Comparison of ENCODE assay signal across 35 cellular contexts in genomic region chr4:176529574-176529973, GRCh38.
"Had no signal": no experiment of that assay in that cellular context is flagged by ENCODE, and none has a peak within 500 bp of the region (broad histone marks: within the 10 kb centered on the region; RNA-seq: fewer than 3 reads in every experiment).

No MANE protein-coding gene starts in this region.

- H3K27me3 Mint-ChIP-seq: activated B cell treated with CpG ODN at 0.5 μM for 24 hours; activated CD4-positive, alpha-beta memory T cell treated with anti-CD3 and anti-CD28 coated beads for 36 hours; activated CD4-positive, alpha-beta T cell treated with anti-CD3 and anti-CD28 coated beads, Interleukin-2, amount 10 ng/mL, durations not matched to agents 24 days and 14 days; activated CD8-positive, alpha-beta T cell treated with anti-CD3 and anti-CD28 coated beads for 36 hours; activated naive CD4-positive, alpha-beta T cell treated with anti-CD3 and anti-CD28 coated beads, Interleukin-2, amount 10 ng/mL, durations not matched to agents 7 days and 5 days; activated naive CD8-positive, alpha-beta T cell; activated naive CD8-positive, alpha-beta T cell treated with anti-CD3 and anti-CD28 coated beads, Interleukin-2, amount 50 U/mL, for 24 hours; brain; central memory CD8-positive, alpha-beta T cell had no signal

- H3K27me3 ChIP-seq: ascending aorta, cardiac muscle cell had no signal

- DNase-seq: activated B cell treated with CpG ODN at 0.5 μM for 24 hours; activated CD4-positive, alpha-beta memory T cell treated with anti-CD3 and anti-CD28 coated beads for 36 hours; activated CD4-positive, alpha-beta T cell treated with anti-CD3 and anti-CD28 coated beads for 4 hours; activated CD4-positive, alpha-beta T cell treated with anti-CD3 and anti-CD28 coated beads, Interleukin-2, amount 10 ng/mL, durations not matched to agents 24 days and 14 days; activated CD4-positive, alpha-beta T cell treated with anti-CD3 and anti-CD28 coated beads, Interleukin-2, amount 50 U/mL, for 1 hour; activated CD4-positive, alpha-beta T cell treated with anti-CD3 and anti-CD28 coated beads, Interleukin-2, amount 50 U/mL, for 4 hours; activated CD4-positive, CD25-positive, alpha-beta regulatory T cell treated with anti-CD3 and anti-CD28 coated beads, Interleukin-2, amount 50 U/mL, for 72 hours; activated CD8-positive, alpha-beta memory T cell treated with anti-CD3 and anti-CD28 coated beads, Interleukin-2, amount 50 U/mL, for 4 hours; activated CD8-positive, alpha-beta T cell treated with anti-CD3 and anti-CD28 coated beads for 36 hours; activated effector memory CD4-positive, alpha-beta T cell treated with Interleukin-2 at 50 U/mL for 16 hours; activated gamma-delta T cell; activated naive CD4-positive, alpha-beta T cell treated with anti-CD3 and anti-CD28 coated beads, Interleukin-2, amount 10 ng/mL, durations not matched to agents 7 days and 5 days; activated naive CD4-positive, alpha-beta T cell treated with Interleukin-2 at 50 U/mL for 16 hours; activated naive CD8-positive, alpha-beta T cell treated with anti-CD3 and anti-CD28 coated beads, Interleukin-2, amount 10 ng/mL, durations not matched to agents 7 days and 5 days; activated naive CD8-positive, alpha-beta T cell treated with anti-CD3 and anti-CD28 coated beads, Interleukin-2, amount 50 U/mL, for 24 hours; activated T-cell treated with anti-CD3 and anti-CD28 coated beads for 4 hours; activated T-cell treated with anti-CD3 and anti-CD28 coated beads, Interleukin-2, amount 50 U/mL, for 1 hour; activated T-cell treated with anti-CD3 and anti-CD28 coated beads, Interleukin-2, amount 50 U/mL, for 4 hours; activated T-cell treated with anti-CD3 and anti-CD28 coated beads, Interleukin-2, amount 50 U/mL, for 72 hours; amygdala; anterior cingulate cortex; caudate nucleus; cerebellar nuclear complex; T-helper 2 cell; T-helper 9 cell had no signal

- H3K4me1 ChIP-seq: ascending aorta had no signal

- H3K9me3 ChIP-seq: ascending aorta had no signal

- H3K36me3 ChIP-seq: ascending aorta, cardiac muscle cell had no signal

- H3K9me3 Mint-ChIP-seq: activated B cell treated with CpG ODN at 0.5 μM for 24 hours; activated CD4-positive, alpha-beta memory T cell treated with anti-CD3 and anti-CD28 coated beads for 36 hours; activated CD4-positive, alpha-beta T cell treated with anti-CD3 and anti-CD28 coated beads, Interleukin-2, amount 10 ng/mL, durations not matched to agents 24 days and 14 days; activated CD8-positive, alpha-beta T cell treated with anti-CD3 and anti-CD28 coated beads for 36 hours; activated naive CD4-positive, alpha-beta T cell treated with anti-CD3 and anti-CD28 coated beads, Interleukin-2, amount 10 ng/mL, durations not matched to agents 7 days and 5 days; activated naive CD4-positive, alpha-beta T cell treated with anti-CD3 and anti-CD28 coated beads, Interleukin-2, amount 50 U/mL, for 24 hours; activated naive CD8-positive, alpha-beta T cell treated with anti-CD3 and anti-CD28 coated beads, Interleukin-2, amount 10 ng/mL, durations not matched to agents 7 days and 5 days; activated naive CD8-positive, alpha-beta T cell treated with anti-CD3 and anti-CD28 coated beads, Interleukin-2, amount 50 U/mL, for 24 hours; activated T-cell treated with anti-CD3 and anti-CD28 coated beads, Interleukin-2, amount 50 U/mL, for 4 hours; activated T-cell treated with anti-CD3 and anti-CD28 coated beads, Interleukin-2, amount 50 U/mL, for 72 hours; activated T-helper 1 cell treated with anti-CD3 and anti-CD28 coated beads, Interleukin-12 subunit alpha, Interleukin-12 subunit beta, Interleukin-2, Interleukin-4 antibody, amounts not matched to agents 30 ng/mL and 10 ng/mL and 1 ng/mL, durations not matched to agents 14 hours and 24 hours and 36 hours; activated T-helper 17 cell treated with anti-CD3 and anti-CD28 coated beads, Interleukin-2, amount 50 U/mL, for 72 hours; brain; T-helper 2 cell treated with Interferon-gamma antibody and Interleukin-4, amounts not matched to agents 5 μg/mL and 100 μg/mL, for 36 hours had no signal

- H3K4me3 Mint-ChIP-seq: activated B cell treated with CpG ODN at 0.5 μM for 24 hours; activated CD4-positive, alpha-beta memory T cell treated with anti-CD3 and anti-CD28 coated beads for 36 hours; activated CD4-positive, alpha-beta T cell treated with anti-CD3 and anti-CD28 coated beads, Interleukin-2, amount 10 ng/mL, durations not matched to agents 24 days and 14 days; activated CD8-positive, alpha-beta T cell treated with anti-CD3 and anti-CD28 coated beads for 36 hours; activated naive CD4-positive, alpha-beta T cell treated with anti-CD3 and anti-CD28 coated beads, Interleukin-2, amount 10 ng/mL, durations not matched to agents 7 days and 5 days; activated naive CD4-positive, alpha-beta T cell treated with anti-CD3 and anti-CD28 coated beads, Interleukin-2, amount 50 U/mL, for 24 hours; activated naive CD8-positive, alpha-beta T cell; activated naive CD8-positive, alpha-beta T cell treated with anti-CD3 and anti-CD28 coated beads, Interleukin-2, amount 10 ng/mL, durations not matched to agents 7 days and 5 days; activated naive CD8-positive, alpha-beta T cell treated with anti-CD3 and anti-CD28 coated beads, Interleukin-2, amount 50 U/mL, for 24 hours; activated T-cell treated with anti-CD3 and anti-CD28 coated beads, Interleukin-2, amount 50 U/mL, for 4 hours; activated T-cell treated with anti-CD3 and anti-CD28 coated beads, Interleukin-2, amount 50 U/mL, for 72 hours; activated T-helper 1 cell treated with anti-CD3 and anti-CD28 coated beads, Interleukin-12 subunit alpha, Interleukin-12 subunit beta, Interleukin-2, Interleukin-4 antibody, amounts not matched to agents 30 ng/mL and 10 ng/mL and 1 ng/mL, durations not matched to agents 14 hours and 24 hours and 36 hours; activated T-helper 17 cell treated with anti-CD3 and anti-CD28 coated beads, Interleukin-2, amount 50 U/mL, for 72 hours; brain; central memory CD8-positive, alpha-beta T cell; T-helper 2 cell treated with Interferon-gamma antibody and Interleukin-4, amounts not matched to agents 5 μg/mL and 100 μg/mL, for 36 hours had no signal

- H3K27ac Mint-ChIP-seq: activated B cell treated with CpG ODN at 0.5 μM for 24 hours; activated CD4-positive, alpha-beta memory T cell treated with anti-CD3 and anti-CD28 coated beads for 36 hours; activated CD4-positive, alpha-beta T cell treated with anti-CD3 and anti-CD28 coated beads, Interleukin-2, amount 10 ng/mL, durations not matched to agents 24 days and 14 days; activated CD8-positive, alpha-beta T cell treated with anti-CD3 and anti-CD28 coated beads for 36 hours; activated naive CD4-positive, alpha-beta T cell treated with anti-CD3 and anti-CD28 coated beads, Interleukin-2, amount 10 ng/mL, durations not matched to agents 7 days and 5 days; activated naive CD4-positive, alpha-beta T cell treated with anti-CD3 and anti-CD28 coated beads, Interleukin-2, amount 50 U/mL, for 24 hours; activated naive CD8-positive, alpha-beta T cell; activated naive CD8-positive, alpha-beta T cell treated with anti-CD3 and anti-CD28 coated beads, Interleukin-2, amount 10 ng/mL, durations not matched to agents 7 days and 5 days; activated naive CD8-positive, alpha-beta T cell treated with anti-CD3 and anti-CD28 coated beads, Interleukin-2, amount 50 U/mL, for 24 hours; activated T-cell treated with anti-CD3 and anti-CD28 coated beads, Interleukin-2, amount 50 U/mL, for 72 hours; activated T-helper 1 cell treated with anti-CD3 and anti-CD28 coated beads, Interleukin-12 subunit alpha, Interleukin-12 subunit beta, Interleukin-2, Interleukin-4 antibody, amounts not matched to agents 30 ng/mL and 10 ng/mL and 1 ng/mL, durations not matched to agents 14 hours and 24 hours and 36 hours; activated T-helper 17 cell treated with anti-CD3 and anti-CD28 coated beads, Interleukin-2, amount 50 U/mL, for 72 hours; brain; T-helper 2 cell treated with Interferon-gamma antibody and Interleukin-4, amounts not matched to agents 5 μg/mL and 100 μg/mL, for 36 hours had no signal

- H3K4me3 ChIP-seq: ascending aorta, cardiac muscle cell had no signal

- H3K4me1 Mint-ChIP-seq: activated B cell treated with CpG ODN at 0.5 μM for 24 hours; activated CD4-positive, alpha-beta T cell treated with anti-CD3 and anti-CD28 coated beads, Interleukin-2, amount 10 ng/mL, durations not matched to agents 24 days and 14 days; activated naive CD4-positive, alpha-beta T cell treated with anti-CD3 and anti-CD28 coated beads, Interleukin-2, amount 10 ng/mL, durations not matched to agents 7 days and 5 days; activated naive CD4-positive, alpha-beta T cell treated with anti-CD3 and anti-CD28 coated beads, Interleukin-2, amount 50 U/mL, for 24 hours; activated naive CD8-positive, alpha-beta T cell treated with anti-CD3 and anti-CD28 coated beads, Interleukin-2, amount 10 ng/mL, durations not matched to agents 7 days and 5 days; activated naive CD8-positive, alpha-beta T cell treated with anti-CD3 and anti-CD28 coated beads, Interleukin-2, amount 50 U/mL, for 24 hours; activated T-helper 17 cell treated with anti-CD3 and anti-CD28 coated beads, Interleukin-2, amount 50 U/mL, for 72 hours; central memory CD8-positive, alpha-beta T cell had no signal

- H3K36me3 Mint-ChIP-seq: activated CD4-positive, alpha-beta memory T cell treated with anti-CD3 and anti-CD28 coated beads for 36 hours; activated naive CD4-positive, alpha-beta T cell treated with anti-CD3 and anti-CD28 coated beads, Interleukin-2, amount 10 ng/mL, durations not matched to agents 7 days and 5 days; activated naive CD4-positive, alpha-beta T cell treated with anti-CD3 and anti-CD28 coated beads, Interleukin-2, amount 50 U/mL, for 24 hours; activated naive CD8-positive, alpha-beta T cell; activated naive CD8-positive, alpha-beta T cell treated with anti-CD3 and anti-CD28 coated beads, Interleukin-2, amount 10 ng/mL, durations not matched to agents 7 days and 5 days; brain had no signal

- H3K27ac ChIP-seq: ascending aorta, cardiac muscle cell, VCaP had no signal

- ATAC-seq: activated CD8-positive, alpha-beta T cell treated with anti-CD3 and anti-CD28 coated beads for 36 hours; activated naive CD8-positive, alpha-beta T cell treated with anti-CD3 and anti-CD28 coated beads, Interleukin-2, amount 50 U/mL, for 24 hours; activated T-cell treated with anti-CD3 and anti-CD28 coated beads, Interleukin-2, amount 50 U/mL, for 4 hours; activated T-cell treated with anti-CD3 and anti-CD28 coated beads, Interleukin-2, amount 50 U/mL, for 72 hours; activated T-helper 17 cell treated with anti-CD3 and anti-CD28 coated beads, Interleukin-2, amount 50 U/mL, for 72 hours had no signal
